12 cellular contexts compared by ENCODE assay signal in genomic region chr1:181318858-181319235, GRCh38.
DNase-seq lines count a peak whose midpoint lies in the region; ATAC-seq, FAIRE-seq and TF ChIP-seq lines count a peak whose summit lies in the region.
"Had no signal": no experiment of that assay in that cellular context is flagged by ENCODE, and none has a peak within 500 bp of the region (broad histone marks: within the 10 kb centered on the region; RNA-seq: fewer than 3 reads in every experiment).

No MANE protein-coding gene starts in this region.

- H3K27ac Mint-ChIP-seq in T-cell (no peak overlapping the region), brain (peak overlapping the region in 4 of 5 experiments; percentile 16 to 83 (median 40))
- peak overlapping the region in 5 of 10 donors; percentile 5 to 49 (median 24) for H3K27ac Mint-ChIP-seq in naive thymus-derived CD8-positive, alpha-beta T cell

- ATAC-seq in T-cell (replicated peaks in 1 of 4) (peak; percentile 20 to 60 (median 52)), HG02763 (IDR thresholded peaks at IDR 0.05; ENCODE audit: unreplicated experiment) (no peak), PC-3 (no peak)
- ATAC-seq in naive thymus-derived CD8-positive, alpha-beta T cell: peak; percentile 38 to 56
- ATAC-seq: left lobe of liver had no signal

- CTCF ChIA-PET in T-cell (lab: Charles Lee): no interaction called here
- CTCF ChIA-PET in PC-3 (lab: Charles Lee): no interaction called here

- H3K4me1 ChIP-seq in PC-3 (ENCODE audit: insufficient read depth, low read length): no peaks in the 10 kb centered on the region
- peaks cover 0 to 17% (median 0%) of the 10 kb centered on the region in 4 donors for H3K4me1 ChIP-seq in tibial nerve

- no peaks in the 10 kb centered on the region for H4K20me1 ChIP-seq in PC-3 (ENCODE audit: low read length)
- H4K20me1 ChIP-seq: BLaER1 treated with 17β-estradiol and CSF1 and Interleukin-3, amounts not matched to agents 10 nM and 100 nM had no signal

- no peak overlapping the region for H3K9ac ChIP-seq in PC-3 (ENCODE audit: low read length)
- H3K9ac ChIP-seq: BLaER1 treated with 17β-estradiol and CSF1 and Interleukin-3, amounts not matched to agents 10 nM and 100 nM had no signal

- no TSS peak for BruUV-seq in PC-3 (replicated peaks; lab: Mats Ljungman, UMichigan)

- no peak for TF ChIP-seq CTCF in D721Med (IDR thresholded peaks at IDR 0.05; ENCODE audit: insufficient read depth, missing control alignments)
- no peak for TF ChIP-seq CTCF in brain (conservative IDR thresholded peaks at IDR 0.05)
- no peak for TF ChIP-seq CTCF in PC-3 (conservative IDR thresholded peaks at IDR 0.05; ENCODE audit: low read depth, low read length)
- no peak for TF ChIP-seq CTCF in tibial nerve (IDR thresholded peaks at IDR 0.05)

- H3K27me3 ChIP-seq in PC-3 (ENCODE audit: low read length) (peaks cover 75% of the 10 kb centered on the region), tibial nerve (peaks cover 0 to 57% of the 10 kb centered on the region in 2 donors)

- H3K9me3 ChIP-seq in PC-3 (ENCODE audit: low read length) (no peaks in the 10 kb centered on the region), tibial nerve (no peaks in the 10 kb centered on the region)
- H3K9me3 ChIP-seq: esophagus muscularis mucosa had no signal

- H3K36me3 ChIP-seq in PC-3 (ENCODE audit: low read depth, low read length): no peaks in the 10 kb centered on the region
- no peaks in the 10 kb centered on the region for H3K36me3 ChIP-seq in tibial nerve
- H3K36me3 ChIP-seq: BLaER1 treated with 17β-estradiol and CSF1 and Interleukin-3, amounts not matched to agents 10 nM and 100 nM; esophagus muscularis mucosa had no signal

- peaks cover 60% of the 10 kb centered on the region in 2 donors for H3K27me3 Mint-ChIP-seq in T-cell
- peaks cover 87% of the 10 kb centered on the region for H3K27me3 Mint-ChIP-seq in brain
- peaks cover 36 to 66% (median 52%) of the 10 kb centered on the region in 5 donors for H3K27me3 Mint-ChIP-seq in naive thymus-derived CD8-positive, alpha-beta T cell

- TF ChIP-seq POLR2A in tibial nerve (IDR thresholded peaks at IDR 0.05): no peak

- POLR2A ChIA-PET in T-cell (lab: Charles Lee): no interaction called here
- POLR2A ChIA-PET in naive thymus-derived CD8-positive, alpha-beta T cell (lab: Charles Lee): no interaction called here
- POLR2A ChIA-PET in PC-3 (lab: Charles Lee; ENCODE audit: unreplicated experiment): no interaction called here

- no peak overlapping the region for H3K4me2 ChIP-seq in PC-3 (ENCODE audit: low read length)
- H3K4me2 ChIP-seq: BLaER1 treated with 17β-estradiol and CSF1 and Interleukin-3, amounts not matched to agents 10 nM and 100 nM had no signal

- H3K9me3 Mint-ChIP-seq in T-cell (no peaks in the 10 kb centered on the region), brain (peaks cover 0 to 2% (median 0%) of the 10 kb centered on the region in 5 experiments)
- H3K9me3 Mint-ChIP-seq in naive thymus-derived CD8-positive, alpha-beta T cell: no peaks in the 10 kb centered on the region

- DNase-seq in D721Med (ENCODE audit: insufficient read length, low spot score) (no peak), T-cell (peak in 2 of 34 experiments; percentile 12 to 17), PC-3 (no peak), NCI-H446 treated with DMSO at 0.1 percent for 48 hours (lab: John Stamatoyannopoulos, UW) (no peak), tibial nerve (ENCODE audit: low spot score in 2 of 2) (no peak)
- DNase-seq in naive thymus-derived CD8-positive, alpha-beta T cell: no peak

- peak overlapping the region; percentile 69 to 85 (median 76) for H3K4me3 Mint-ChIP-seq in T-cell
- peak overlapping the region; percentile 85 to 95 (median 90) for H3K4me3 Mint-ChIP-seq in brain
- H3K4me3 Mint-ChIP-seq in naive thymus-derived CD8-positive, alpha-beta T cell: peak overlapping the region; percentile 69 to 95 (median 86)

- H3K36me3 Mint-ChIP-seq in T-cell: no peaks in the 10 kb centered on the region
- no peaks in the 10 kb centered on the region for H3K36me3 Mint-ChIP-seq in brain
- H3K36me3 Mint-ChIP-seq in naive thymus-derived CD8-positive, alpha-beta T cell: no peaks in the 10 kb centered on the region

- no peaks in the 10 kb centered on the region for H3F3A ChIP-seq in PC-3 (ENCODE audit: low read length, unreplicated experiment)

- FAIRE-seq in D721Med (lab: Jason Lieb, UNC): peak; percentile 32
- FAIRE-seq: TTC549 had no signal

- H3K4me3 ChIP-seq in PC-3 (ENCODE audit: low read length): no peak overlapping the region
- no peak overlapping the region for H3K4me3 ChIP-seq in tibial nerve
- H3K4me3 ChIP-seq: BLaER1 treated with 17β-estradiol and CSF1 and Interleukin-3, amounts not matched to agents 10 nM and 100 nM had no signal

- 6 to 11% methylated on average over 12 of the region's 12 CpGs for WGBS in tibial nerve, 2 donors

- no peak overlapping the region for H3K27ac ChIP-seq in PC-3 (ENCODE audit: low read length)
- H3K27ac ChIP-seq in tibial nerve: no peak overlapping the region
- H3K27ac ChIP-seq: BLaER1 treated with 17β-estradiol and CSF1 and Interleukin-3, amounts not matched to agents 10 nM and 100 nM; esophagus muscularis mucosa had no signal

- no peak overlapping the region for H2AFZ ChIP-seq in PC-3 (ENCODE audit: low read length)

- H3K79me2 ChIP-seq in PC-3 (ENCODE audit: low read length): no peaks in the 10 kb centered on the region

- peaks cover 25 to 32% (median 26%) of the 10 kb centered on the region in 3 donors for H3K4me1 Mint-ChIP-seq in T-cell
- H3K4me1 Mint-ChIP-seq in brain: peaks cover 57% of the 10 kb centered on the region
- H3K4me1 Mint-ChIP-seq in naive thymus-derived CD8-positive, alpha-beta T cell: peaks cover 19 to 38% (median 27%) of the 10 kb centered on the region in 4 donors

- no peaks in the 10 kb centered on the region for H3K9me2 ChIP-seq in PC-3 (replicated peaks; ENCODE audit: low read length)

- intact Hi-C loops in PC-3 (cut with micrococcal nuclease): no loop called here

- no peak for TF ChIP-seq EP300 in tibial nerve (IDR thresholded peaks at IDR 0.05)

Comparison
In these comparisons a context has a peak if more than half of its experiments do, and no peak if none do; other contexts are left out.
1. ATAC-seq: peak in T-cell (4 of 4) and naive thymus-derived CD8-positive, alpha-beta T cell (2 of 2); none in HG02763 (single experiment) and PC-3 (single experiment).
2. H3K27ac Mint-ChIP-seq: peak in brain (4 of 5); none in T-cell (0 of 2).
3. Peak in every context shown above with its lines, with median percentiles within 50 percentile points of each other: H3K4me3 Mint-ChIP-seq.